In the genomic region with DNA sequence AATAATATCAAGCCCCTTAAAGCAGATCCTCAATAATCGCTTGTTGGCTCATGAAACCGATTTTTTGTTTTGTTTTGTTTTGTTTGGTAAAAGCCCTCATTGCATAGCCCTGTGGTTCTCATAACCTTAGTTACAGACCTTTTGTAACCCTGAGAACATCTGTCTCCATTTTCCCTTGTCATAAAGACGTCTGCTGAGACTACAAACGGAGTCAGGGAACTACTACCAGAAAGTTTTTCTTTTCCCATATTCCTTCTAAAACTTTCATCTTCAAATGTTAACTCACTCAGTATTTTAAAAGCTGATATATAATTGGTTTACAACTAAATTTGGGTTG, we compare ENCODE assay signal across 13 cellular contexts. TPM values are rescaled to one million over a fixed set of nuclear protein-coding genes. Genes with fewer than 3 reads are reported as not detected.
DNase-seq lines count a peak whose midpoint lies in the region; ATAC-seq and TF ChIP-seq lines count a peak whose summit lies in the region.
"Had no signal": no experiment of that assay in that cellular context is flagged by ENCODE, and none has a peak within 500 bp of the region (broad histone marks: within the 10 kb centered on the region; RNA-seq: fewer than 3 reads in every experiment).

No MANE protein-coding gene starts in this region.

- no peak for ATAC-seq in gastrocnemius medialis
- ATAC-seq in HG03378 (IDR thresholded peaks at IDR 0.05; ENCODE audit: unreplicated experiment): no peak

- peaks cover 49% of the 10 kb centered on the region for H3K79me2 ChIP-seq in OCI-LY3 (ENCODE audit: low read length)

- H3K27ac ChIP-seq in OCI-LY3 (ENCODE audit: low read length): no peak overlapping the region
- H3K27ac ChIP-seq in endodermal cell (ENCODE audit: low read depth, low read length): peak overlapping the region; percentile 87
- H3K27ac ChIP-seq in gastrocnemius medialis: peak overlapping the region; percentile 75 to 99 (median 94)
- no peak overlapping the region for H3K27ac ChIP-seq in brain microvascular endothelial cell

- H3K36me3 Mint-ChIP-seq in endodermal cell (ENCODE audit: low read depth): peaks cover 5% of the 10 kb centered on the region

- no peaks in the 10 kb centered on the region for H3K9me3 ChIP-seq in OCI-LY3 (ENCODE audit: insufficient read depth, low read length)
- H3K9me3 ChIP-seq in endodermal cell (ENCODE audit: control insufficient read depth, low read length): no peaks in the 10 kb centered on the region
- no peaks in the 10 kb centered on the region for H3K9me3 ChIP-seq in gastrocnemius medialis

- 33 to 67% methylated on average over 1 to 4 of the region's 4 CpGs for WGBS in endodermal cell (ENCODE audit: insufficient coverage in 1 of 2, insufficient read length in 1 of 2), 2 experiments

- peaks cover 72% of the 10 kb centered on the region for H3K27me3 Mint-ChIP-seq in endodermal cell (ENCODE audit: insufficient read depth)

- no peak for TF ChIP-seq POLR2A in gastrocnemius medialis (IDR thresholded peaks at IDR 0.05)

- peak overlapping the region; percentile 95 for H3K4me2 ChIP-seq in OCI-LY3 (ENCODE audit: low read length)

- peaks cover 14% of the 10 kb centered on the region for H3K36me3 ChIP-seq in OCI-LY3 (replicated peaks; ENCODE audit: low read depth, low read length)
- H3K36me3 ChIP-seq in endodermal cell (ENCODE audit: control insufficient read depth, insufficient read depth, low read length): no peaks in the 10 kb centered on the region
- H3K36me3 ChIP-seq in gastrocnemius medialis: no peaks in the 10 kb centered on the region
- no peaks in the 10 kb centered on the region for H3K36me3 ChIP-seq in brain microvascular endothelial cell (replicated peaks)

- H3K27me3 ChIP-seq in OCI-LY3 (ENCODE audit: low read depth, low read length) (no peaks in the 10 kb centered on the region), endodermal cell (ENCODE audit: control insufficient read depth, insufficient read depth, low read length, poor library complexity, severe bottlenecking) (peaks cover 60% of the 10 kb centered on the region), gastrocnemius medialis (no peaks in the 10 kb centered on the region), brain microvascular endothelial cell (replicated peaks) (no peaks in the 10 kb centered on the region)

- peaks cover 2% of the 10 kb centered on the region for H3K9me3 Mint-ChIP-seq in endodermal cell

- peak overlapping the region; percentile 81 for H3K9ac ChIP-seq in OCI-LY3 (ENCODE audit: low read length)
- H3K9ac ChIP-seq in endodermal cell (ENCODE audit: extremely low read depth, low read length, poor library complexity, severe bottlenecking): no peak overlapping the region

- H3K4me3 ChIP-seq in OCI-LY3 (ENCODE audit: low read length): peak overlapping the region; percentile 92
- H3K4me3 ChIP-seq in endodermal cell (ENCODE audit: low read length): no peak overlapping the region
- H3K4me3 ChIP-seq in gastrocnemius medialis: no peak overlapping the region
- H3K4me3 ChIP-seq in brain microvascular endothelial cell (ENCODE audit: low read depth, low read length): no peak overlapping the region

- no peak overlapping the region for H3K4me3 Mint-ChIP-seq in endodermal cell

- H3K4me1 Mint-ChIP-seq in endodermal cell: peaks cover 12% of the 10 kb centered on the region

- H4K20me1 ChIP-seq in OCI-LY3 (ENCODE audit: insufficient read depth, low read length): peaks cover 7% of the 10 kb centered on the region

- intact Hi-C loops in gastrocnemius medialis (cut with DNase I; ENCODE audit: low total_unique reads): loop anchor here (5.0 to 10.0 kb wide), 4 partner anchors 276 to 1833 kb away; partner anchors contain the start of genes ANKS6, NCBP1, TBC1D2 and TSTD2

- DNase-seq in NCI-H2171 treated with DMSO at 0.1 percent for 48 hours (lab: John Stamatoyannopoulos, UW): peak; percentile 45
- no peak for DNase-seq in NCI-H2171 (lab: John Stamatoyannopoulos, UW)
- DNase-seq in endodermal cell: no peak
- no peak for DNase-seq in gastrocnemius medialis
- no peak for DNase-seq in brain microvascular endothelial cell
- no peak for DNase-seq in GDM1 (lab: John Stamatoyannopoulos, UW)
- DNase-seq: activated CD4-positive, alpha-beta T cell treated with anti-CD3 and anti-CD28 coated beads, Interleukin-2, amount 50 U/mL, for 48 hours; dermis blood vessel endothelial cell; NK-92 treated with Interleukin-12 subunit alpha and Interleukin-12 subunit beta, amount 100 ng/mL, for 24 hours had no signal

- no peak overlapping the region for H3K27ac Mint-ChIP-seq in endodermal cell

- in situ Hi-C loops in gastrocnemius medialis (cut with MboI; ENCODE audit: low sequenced_read_pairs in 4 of 4): loop anchor here in 3 of 4 donors (10.0 kb wide), 1 partner anchor 53 kb away; no protein-coding TSS in a partner anchor
- in situ Hi-C loops in brain microvascular endothelial cell (cut with HindIII; ENCODE audit: low pct_ligation_motif_present, low sequenced_read_pairs): no loop called here

- no peak overlapping the region for H2AFZ ChIP-seq in OCI-LY3 (ENCODE audit: low read depth, low read length)

- TF ChIP-seq CTCF in OCI-LY3 (IDR thresholded peaks at IDR 0.05; ENCODE audit: low read depth, low read length) (no peak), endodermal cell (conservative IDR thresholded peaks at IDR 0.05) (no peak), gastrocnemius medialis (IDR thresholded peaks at IDR 0.05 in 4 of 5, conservative IDR thresholded peaks at IDR 0.05 in 1 of 5) (no peak), brain microvascular endothelial cell (IDR thresholded peaks at IDR 0.05; ENCODE audit: low read depth, low read length, missing control alignments) (no peak)

- peaks cover 27% of the 10 kb centered on the region for H3K4me1 ChIP-seq in OCI-LY3 (ENCODE audit: low read length)
- no peaks in the 10 kb centered on the region for H3K4me1 ChIP-seq in endodermal cell (ENCODE audit: control insufficient read depth, insufficient read depth, low read length)
- H3K4me1 ChIP-seq in gastrocnemius medialis: peaks cover 37 to 44% of the 10 kb centered on the region in 2 donors

RNA-seq across cellular contexts. Expression of gene ANP32B, which starts 1.3 kb away (rescaled TPM):
- total RNA-seq in endodermal cell: 100 to 1,000 TPM; 155 to 191 TPM
- polyA plus RNA-seq in endodermal cell (2013, experiment 1 of 2): 177 TPM
- 173 TPM for polyA plus RNA-seq in endodermal cell (2013, experiment 2 of 2)
- total RNA-seq in gastrocnemius medialis: 10 to 100 TPM in 3 of 4 donors, 1 to 10 TPM in 1; 8.2 to 24.5 (median 17.8) TPM

RNA-seq across cellular contexts. Expression of gene HEMGN, which starts 43.8 kb away (rescaled TPM):
- not detected for total RNA-seq in endodermal cell
- not detected for polyA plus RNA-seq in endodermal cell (2013, experiment 1 of 2)
- polyA plus RNA-seq in endodermal cell (2013, experiment 2 of 2): not detected
- total RNA-seq in gastrocnemius medialis: under 1 TPM in 1 of 4 donors, not detected in 3; 0.16 TPM
- total RNA-seq: dermis blood vessel endothelial cell, H1, HT-29 had no signal
- polyA plus RNA-seq: H1 had no signal

RNA-seq across cellular contexts. Expression of gene TRMO, which starts 59.5 kb away (rescaled TPM):
- total RNA-seq in endodermal cell (1 to 10 TPM; 4.9 to 7.2 TPM), gastrocnemius medialis (10 to 100 TPM; 10.5 to 23.4 (median 15.7) TPM)
- polyA plus RNA-seq in endodermal cell (2013, experiment 1 of 2): 7.7 TPM
- 6.3 TPM for polyA plus RNA-seq in endodermal cell (2013, experiment 2 of 2)

Comparison
In these comparisons a context has a peak if more than half of its experiments do, and no peak if none do; other contexts are left out.
1. H3K27ac ChIP-seq: peak in endodermal cell (single experiment) and gastrocnemius medialis (4 of 4); none in OCI-LY3 (single experiment) and brain microvascular endothelial cell (single experiment).
2. RNA of gene ANP32B, which starts 1.3 kb away (total RNA-seq): 155 to 191 TPM in endodermal cell; 8.2 to 24.5 TPM in gastrocnemius medialis; every median in the first group is over 4 times any median in the second.